In genomic region chr4:7507381-7507780, GRCh38 we compare ENCODE assay signal across 19 cellular contexts.
A peak's percentile ranks its signal among the peaks of the same experiment; 100 is the strongest.
DNase-seq lines count a peak whose midpoint lies in the region; ATAC-seq and FAIRE-seq lines count a peak whose summit lies in the region.
"Had no signal": no experiment of that assay in that cellular context is flagged by ENCODE, and none has a peak within 500 bp of the region (broad histone marks: within the 10 kb centered on the region; RNA-seq: fewer than 3 reads in every experiment).

No MANE protein-coding gene starts in this region.

- no peaks in the 10 kb centered on the region for H3K36me3 ChIP-seq in mesenchymal stem cell (ENCODE audit: control insufficient read depth in 1 of 2, insufficient read depth in 2 of 2, low read depth in 1 of 2, low read length in 2 of 2)

- H3K18ac ChIP-seq in mesenchymal stem cell (ENCODE audit: low read depth in 1 of 2, low read length in 2 of 2) = no peak overlapping the region

- H2BK5ac ChIP-seq in mesenchymal stem cell (ENCODE audit: low read depth, low read length, poor library complexity, severe bottlenecking) = no peak overlapping the region

- DNase-seq in NOMO-1 treated with DMSO at 0.1 percent for 48 hours (lab: John Stamatoyannopoulos, UW; ENCODE audit: unreplicated experiment) = peak; percentile 32
- no peak for DNase-seq in NOMO-1 treated with dmso at 0.1 percent for 144 hours (lab: John Stamatoyannopoulos, UW; ENCODE audit: unreplicated experiment)
- peak; percentile 45 for DNase-seq in MV-4-11 (lab: John Stamatoyannopoulos, UW)
- peak; percentile 11 for DNase-seq in mesenchymal stem cell
- DNase-seq in left cardiac atrium = no peak
- no peak for DNase-seq in activated CD8-positive, alpha-beta memory T cell treated with anti-CD3 and anti-CD28 coated beads for 24 hours
- no peak for DNase-seq in RCC 7860 (ENCODE audit: low spot score)
- no peak for DNase-seq in NCI-H1105 treated with DMSO at 0.1 percent for 48 hours (lab: John Stamatoyannopoulos, UW)
- DNase-seq: 8988T; DMS 273 treated with DMSO at 0.1 percent for 48 hours; HCEC 1CT; IMR-90; Karpas-422; NCI-H1436; NCI-H2029 treated with DMSO at 0.1 percent for 48 hours; NCI-H2171 treated with DMSO at 0.1 percent for 48 hours; NCI-H446 treated with DMSO at 0.1 percent for 48 hours; NK-92 treated with Interleukin-12 subunit alpha and Interleukin-12 subunit beta, amount 100 ng/mL, for 24 hours; PC-9 had no signal

- no peak overlapping the region for H2BK120ac ChIP-seq in mesenchymal stem cell (ENCODE audit: low read depth, low read length)

- no peak for ATAC-seq in left cardiac atrium

- H3K9me3 ChIP-seq in mesenchymal stem cell (ENCODE audit: control insufficient read depth, low read length) = no peaks in the 10 kb centered on the region

- no peak overlapping the region for H3K14ac ChIP-seq in mesenchymal stem cell (ENCODE audit: low read length in 2 of 2)

- H3K27me3 ChIP-seq in mesenchymal stem cell (ENCODE audit: control insufficient read depth in 1 of 2, insufficient read depth in 1 of 2, low read length in 2 of 2) = peaks cover 9 to 42% of the 10 kb centered on the region in 2 experiments

- H3K79me1 ChIP-seq in mesenchymal stem cell (replicated peaks; ENCODE audit: low read length, poor library complexity, severe bottlenecking) = no peaks in the 10 kb centered on the region

- no peak overlapping the region for H2BK15ac ChIP-seq in mesenchymal stem cell (ENCODE audit: low read depth, poor library complexity, severe bottlenecking)

- no peak overlapping the region for H2BK12ac ChIP-seq in mesenchymal stem cell (ENCODE audit: low read length in 2 of 2)

- no peak overlapping the region for H3K4me2 ChIP-seq in mesenchymal stem cell (ENCODE audit: low read length, poor library complexity, severe bottlenecking)
- H3K4me2 ChIP-seq: PC-9 had no signal

- no peak overlapping the region for H4K91ac ChIP-seq in mesenchymal stem cell (ENCODE audit: low read length)

- FAIRE-seq in RCC 7860 (lab: Jason Lieb, UNC) = no peak

- no peak overlapping the region for H2AK5ac ChIP-seq in mesenchymal stem cell (ENCODE audit: low read length, severe bottlenecking)

- H3K27ac ChIP-seq in mesenchymal stem cell (ENCODE audit: low read length, poor library complexity, severe bottlenecking) = no peak overlapping the region
- H3K27ac ChIP-seq: PC-9 had no signal

- WGBS in mesenchymal stem cell = 81% methylated on average over 9 of the region's 11 CpGs

- no peak overlapping the region for H3K4ac ChIP-seq in mesenchymal stem cell (ENCODE audit: low read depth in 1 of 2, low read length in 2 of 2)

- no peak overlapping the region for H3K23ac ChIP-seq in mesenchymal stem cell (ENCODE audit: low read length in 2 of 2)

- no peak overlapping the region for H3K9ac ChIP-seq in mesenchymal stem cell (ENCODE audit: low read length)

- H4K8ac ChIP-seq in mesenchymal stem cell (ENCODE audit: low read length) = no peak overlapping the region

- no peak overlapping the region for H2AFZ ChIP-seq in mesenchymal stem cell (ENCODE audit: low read depth, low read length)
- H2AFZ ChIP-seq: PC-9 had no signal

- H3K4me1 ChIP-seq in mesenchymal stem cell (ENCODE audit: control insufficient read depth, insufficient read depth, low read depth, low read length) = peaks cover 4% of the 10 kb centered on the region

- H3K4me3 ChIP-seq in mesenchymal stem cell (ENCODE audit: insufficient read depth in 1 of 2, low read depth in 1 of 2, low read length in 2 of 2) = no peak overlapping the region
- H3K4me3 ChIP-seq: PC-9 had no signal

- intact Hi-C loops in left cardiac atrium (cut with DNase I) = no loop called here

Comparison
In these comparisons a context has a peak if more than half of its experiments do, and no peak if none do; other contexts are left out.
1. DNase-seq: peak in NOMO-1 treated with DMSO at 0.1 percent for 48 hours (single experiment), MV-4-11 (single experiment) and mesenchymal stem cell (single experiment); none in NOMO-1 treated with dmso at 0.1 percent for 144 hours (single experiment), left cardiac atrium (single experiment), activated CD8-positive, alpha-beta memory T cell treated with anti-CD3 and anti-CD28 coated beads for 24 hours (single experiment), RCC 7860 (single experiment) and NCI-H1105 treated with DMSO at 0.1 percent for 48 hours (single experiment).